Comparison of ENCODE assay signal across 22 cellular contexts in the genomic region with DNA sequence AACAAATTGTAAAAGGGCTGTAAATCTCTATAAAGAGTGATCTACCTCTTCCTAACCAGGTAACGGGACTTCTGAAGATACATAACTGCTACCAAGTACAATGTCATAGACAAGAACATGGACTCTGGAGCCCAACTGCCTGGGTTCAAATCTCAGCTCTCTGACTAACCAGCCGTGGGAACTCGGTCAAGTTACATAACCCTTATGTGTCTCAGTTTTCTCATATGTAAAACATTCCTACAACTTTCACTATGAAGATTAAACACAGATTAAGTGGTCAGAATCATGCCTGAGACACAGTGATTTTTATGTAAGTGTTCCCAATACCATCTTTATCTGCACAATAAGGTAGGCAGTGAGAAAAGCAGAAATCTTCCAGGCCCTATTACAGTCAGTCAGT.
"Had no signal": no experiment of that assay in that cellular context is flagged by ENCODE, and none has a peak within 500 bp of the region (broad histone marks: within the 10 kb centered on the region; RNA-seq: fewer than 3 reads in every experiment).

No MANE protein-coding gene starts in this region.

- H3K9me3 Mint-ChIP-seq: activated naive CD4-positive, alpha-beta T cell treated with anti-CD3 and anti-CD28 coated beads, Interleukin-2, amount 50 U/mL, for 24 hours; activated T-cell treated with anti-CD3 and anti-CD28 coated beads, Interleukin-2, amount 50 U/mL, for 24 hours; brain; nephron had no signal

- H3K4me3 ChIP-seq: prostate gland, skin epidermis, tibial artery, uterus had no signal

- H3K27ac Mint-ChIP-seq: activated CD8-positive, alpha-beta memory T cell treated with anti-CD3 and anti-CD28 coated beads, Interleukin-2, amount 10 ng/mL, durations not matched to agents 7 days and 5 days; activated naive CD4-positive, alpha-beta T cell treated with anti-CD3 and anti-CD28 coated beads, Interleukin-2, amount 50 U/mL, for 24 hours; activated T-cell treated with anti-CD3 and anti-CD28 coated beads, Interleukin-2, amount 50 U/mL, for 24 hours; brain; nephron had no signal

- H3K4me3 Mint-ChIP-seq: activated CD8-positive, alpha-beta memory T cell treated with anti-CD3 and anti-CD28 coated beads, Interleukin-2, amount 10 ng/mL, durations not matched to agents 7 days and 5 days; activated naive CD4-positive, alpha-beta T cell treated with anti-CD3 and anti-CD28 coated beads, Interleukin-2, amount 50 U/mL, for 24 hours; activated T-cell treated with anti-CD3 and anti-CD28 coated beads, Interleukin-2, amount 50 U/mL, for 24 hours; brain; nephron had no signal

- H3K27ac ChIP-seq: prostate gland, skin epidermis, tibial artery, uterus, VCaP had no signal

- ATAC-seq: activated CD8-positive, alpha-beta memory T cell treated with anti-CD3 and anti-CD28 coated beads, Interleukin-2, amount 10 ng/mL, durations not matched to agents 7 days and 5 days; right cardiac atrium had no signal

- H3K4me1 Mint-ChIP-seq: activated CD8-positive, alpha-beta memory T cell treated with anti-CD3 and anti-CD28 coated beads, Interleukin-2, amount 10 ng/mL, durations not matched to agents 7 days and 5 days; activated naive CD4-positive, alpha-beta T cell treated with anti-CD3 and anti-CD28 coated beads, Interleukin-2, amount 50 U/mL, for 24 hours; nephron had no signal

- H3K27me3 ChIP-seq: tibial artery, uterus had no signal

- DNase-seq: activated CD4-positive, alpha-beta T cell treated with anti-CD3 and anti-CD28 coated beads, Interleukin-2, amount 50 U/mL, for 48 hours; activated CD8-positive, alpha-beta memory T cell treated with anti-CD3 and anti-CD28 coated beads, Interleukin-2, amount 10 ng/mL, durations not matched to agents 7 days and 5 days; activated effector memory CD4-positive, alpha-beta T cell treated with Interleukin-2 at 50 U/mL for 16 hours; activated T-cell treated with anti-CD3 and anti-CD28 coated beads, Interleukin-2, amount 50 U/mL, for 24 hours; amygdala; cerebellar nuclear complex; dermis blood vessel endothelial cell; hippocampal formation; mesenchymal stem cell; nucleus accumbens; right cardiac atrium; stimulated activated CD4-positive, alpha-beta T cell treated with anti-CD3 and anti-CD28 coated beads, Interleukin-4, amount 100 ng/mL, for 24 hours; stimulated activated naive CD4-positive, alpha-beta T cell; T-helper 1 cell; tibial artery; uterus had no signal

- H3K4me1 ChIP-seq: prostate gland, tibial artery, uterus had no signal

- H3K36me3 ChIP-seq: prostate gland, uterus had no signal

- H3K27me3 Mint-ChIP-seq: activated CD8-positive, alpha-beta memory T cell treated with anti-CD3 and anti-CD28 coated beads, Interleukin-2, amount 10 ng/mL, durations not matched to agents 7 days and 5 days; activated naive CD4-positive, alpha-beta T cell treated with anti-CD3 and anti-CD28 coated beads, Interleukin-2, amount 50 U/mL, for 24 hours; activated T-cell treated with anti-CD3 and anti-CD28 coated beads, Interleukin-2, amount 50 U/mL, for 24 hours; brain had no signal

- H3K9me3 ChIP-seq: prostate gland, tibial artery, uterus had no signal
